In the genomic region with DNA sequence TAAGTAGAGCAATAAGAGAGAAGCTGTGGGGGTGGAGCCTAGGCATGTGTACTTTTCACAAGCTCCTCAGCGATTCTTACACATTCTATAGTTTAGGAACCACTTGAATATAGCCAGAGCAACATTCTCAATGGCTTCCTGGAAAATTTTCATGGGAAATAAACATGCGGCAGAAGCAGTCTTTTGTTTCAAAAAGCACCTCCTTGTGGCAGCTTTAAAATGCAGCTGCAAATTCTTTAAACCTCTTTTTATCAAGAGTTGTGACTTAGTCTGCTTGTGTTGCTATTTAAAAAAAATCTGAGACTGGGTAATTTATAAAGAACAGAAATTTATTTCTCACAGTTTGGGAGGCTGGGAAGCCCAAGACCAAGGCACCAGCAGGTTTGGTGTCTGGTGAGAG, we compare ENCODE assay signal across 16 cellular contexts. TPM values are rescaled to one million over a fixed set of nuclear protein-coding genes. Genes with fewer than 3 reads are reported as not detected.
DNase-seq lines count a peak whose midpoint lies in the region; ATAC-seq and TF ChIP-seq lines count a peak whose summit lies in the region.
"Had no signal": no experiment of that assay in that cellular context is flagged by ENCODE, and none has a peak within 500 bp of the region (broad histone marks: within the 10 kb centered on the region; RNA-seq: fewer than 3 reads in every experiment).

No MANE protein-coding gene starts in this region.

- POLR2A ChIA-PET in Panc1 (lab: Charles Lee), result no interaction called here

- no peak overlapping the region for H3K4me3 Mint-ChIP-seq in progenitor cell of endocrine pancreas (ENCODE audit: low read depth)

- WGBS in lower leg skin, 2 donors, result 32 to 38% methylated on average over 2 of the region's 2 CpGs

- no peaks in the 10 kb centered on the region for H3K36me3 Mint-ChIP-seq in progenitor cell of endocrine pancreas (ENCODE audit: insufficient read depth)

- peaks cover 17% of the 10 kb centered on the region for H3K4me1 Mint-ChIP-seq in progenitor cell of endocrine pancreas (ENCODE audit: low read depth)

- no peak overlapping the region for H2AFZ ChIP-seq in fibroblast of lung (ENCODE audit: low read length)

- H3K27me3 Mint-ChIP-seq in progenitor cell of endocrine pancreas, result peaks cover 34% of the 10 kb centered on the region

- CTCF ChIA-PET in Panc1 (lab: Charles Lee), result interaction anchor here (1.2 kb wide), 1 partner anchor 254 kb away, joined by 4 read pairs; no protein-coding TSS in a partner anchor

- H3K36me3 ChIP-seq in Panc1 (ENCODE audit: control insufficient read depth, insufficient read depth, low read length) (no peaks in the 10 kb centered on the region), fibroblast of lung (ENCODE audit: control insufficient read depth, insufficient read depth, low read length) (no peaks in the 10 kb centered on the region)
- H3K36me3 ChIP-seq: heart right ventricle, left lung had no signal

- H3K27ac ChIP-seq in Panc1 (ENCODE audit: low read length), result no peak overlapping the region
- H3K27ac ChIP-seq in fibroblast of lung (ENCODE audit: insufficient read depth, low read length), result no peak overlapping the region
- H3K27ac ChIP-seq: heart right ventricle, left lung had no signal

- H3K4me3 ChIP-seq in Panc1 (ENCODE audit: low read depth in 2 of 2, low read length in 2 of 2) (no peak overlapping the region), fibroblast of lung (replicated peaks in 1 of 4; ENCODE audit: control extremely low read depth in 1 of 4, insufficient read depth in 1 of 4, low read depth in 3 of 4, low read length in 4 of 4) (no peak overlapping the region), lower leg skin (ENCODE audit: low read depth, poor library complexity, severe bottlenecking) (no peak overlapping the region)
- H3K4me3 ChIP-seq: heart right ventricle, left lung had no signal

- H3K9ac ChIP-seq in fibroblast of lung (ENCODE audit: insufficient read depth, low read length), result no peak overlapping the region

- no peak for TF ChIP-seq POLR2A in lower leg skin (IDR thresholded peaks at IDR 0.05)

- DNase-seq in ELR (ENCODE audit: low read depth) (peak; percentile 39), Panc1 (ENCODE audit: low read depth, low spot score) (no peak), fibroblast of lung (ENCODE audit: low read depth in 2 of 2) (peak in 1 of 2 donors; percentile 20), progenitor cell of endocrine pancreas (ENCODE audit: low spot score, unreplicated experiment) (no peak), lower leg skin (ENCODE audit: low spot score in 2 of 2) (no peak)
- no peak for DNase-seq in activated effector memory CD4-positive, alpha-beta T cell treated with anti-CD3 and anti-CD28 coated beads, Interleukin-2, amount 50 U/mL, for 16 hours
- DNase-seq: activated CD4-positive, CD25-positive, alpha-beta regulatory T cell treated with anti-CD3 and anti-CD28 coated beads, Interleukin-2, amount 50 U/mL, for 72 hours; amygdala; Calu3; effector CD8-positive, alpha-beta T cell; heart right ventricle; left lung; NCI-H2081 treated with DMSO at 0.1 percent for 48 hours had no signal

- BruUV-seq in Panc1 (replicated peaks; lab: Mats Ljungman, UMichigan), result no TSS peak

- intact Hi-C loops in Panc1 (cut with micrococcal nuclease; ENCODE audit: unreplicated experiment) (no loop called here), lower leg skin (cut with DNase I; ENCODE audit: low total_unique reads) (loop anchor here (1.0 kb wide), 1 partner anchor 37 kb away; no protein-coding TSS in a partner anchor)

- H3K9me3 Mint-ChIP-seq in progenitor cell of endocrine pancreas (ENCODE audit: low read depth), result peaks cover 4% of the 10 kb centered on the region

- H3K4me1 ChIP-seq in Panc1 (ENCODE audit: control insufficient read depth, insufficient read depth, low read length) (no peaks in the 10 kb centered on the region), fibroblast of lung (ENCODE audit: control insufficient read depth, extremely low read depth, insufficient read depth, low read length) (no peaks in the 10 kb centered on the region)
- H3K4me1 ChIP-seq: heart right ventricle, left lung had no signal

- no peak for ATAC-seq in Panc1
- ATAC-seq in GM21360 (IDR thresholded peaks at IDR 0.05; ENCODE audit: unreplicated experiment), result no peak
- ATAC-seq: heart right ventricle, left lung had no signal

- TF ChIP-seq CTCF in Panc1 (IDR thresholded peaks at IDR 0.05), result peak; percentile 35; the same call in 1 of the 2 replicates
- TF ChIP-seq CTCF in fibroblast of lung (conservative IDR thresholded peaks at IDR 0.05 in 1 of 2, IDR thresholded peaks at IDR 0.05 in 1 of 2; ENCODE audit: low read depth in 1 of 2, low read length in 2 of 2), result peak; percentile 29 to 33
- peak; percentile 33 for TF ChIP-seq CTCF in progenitor cell of endocrine pancreas (IDR thresholded peaks at IDR 0.05; ENCODE audit: unreplicated experiment)
- TF ChIP-seq CTCF in lower leg skin (IDR thresholded peaks at IDR 0.05), result no peak

- H3K9me3 ChIP-seq in Panc1 (ENCODE audit: control insufficient read depth, insufficient read depth, low read depth, low read length), result no peaks in the 10 kb centered on the region
- no peaks in the 10 kb centered on the region for H3K9me3 ChIP-seq in fibroblast of lung (ENCODE audit: control insufficient read depth, insufficient read depth, low read depth, low read length)
- H3K9me3 ChIP-seq: left lung had no signal

- H3K4me2 ChIP-seq in fibroblast of lung (ENCODE audit: extremely low read depth, insufficient read depth, low read length), result no peak overlapping the region

- H3K79me2 ChIP-seq in fibroblast of lung (ENCODE audit: control insufficient read depth, insufficient read depth, low read length), result no peaks in the 10 kb centered on the region

- no peaks in the 10 kb centered on the region for H4K20me1 ChIP-seq in fibroblast of lung (ENCODE audit: control insufficient read depth, extremely low read depth, insufficient read depth, low read length)

- H3K27me3 ChIP-seq in Panc1 (ENCODE audit: control insufficient read depth, insufficient read depth, low read length) (peaks cover 10% of the 10 kb centered on the region), fibroblast of lung (ENCODE audit: control insufficient read depth, insufficient read depth, low read length) (no peaks in the 10 kb centered on the region)

- in situ Hi-C loops in Panc1 (cut with HindIII; ENCODE audit: low pct_unique_long_range_greater_than_20kb, low sequenced_read_pairs), result no loop called here

- no peak overlapping the region for H3K27ac Mint-ChIP-seq in progenitor cell of endocrine pancreas

RNA-seq across cellular contexts. Expression of gene NKX2-2, which starts 23.8 kb away (rescaled TPM):
- total RNA-seq in Panc1 (2021; ENCODE audit: unreplicated experiment) (not detected), fibroblast of lung (not detected in 2 replicates), progenitor cell of endocrine pancreas (15.5 and 16.1 TPM in 2 replicates), lower leg skin (not detected)
- not detected for polyA plus RNA-seq in Panc1 (2012; ENCODE audit: insufficient read length)
- polyA plus RNA-seq in fibroblast of lung, result not detected in 2 replicates
- polyA plus RNA-seq in fibroblast of lung (2012), result not detected in 2 replicates
- not detected in 2 replicates for polyA minus RNA-seq in fibroblast of lung (ENCODE audit: low replicate concordance)
- total RNA-seq: Calu3, heart right ventricle, left lung, skeletal muscle tissue had no signal
- polyA plus RNA-seq: heart right ventricle, neural cell had no signal

Comparison
In these comparisons a context has a peak if more than half of its experiments do, and no peak if none do; other contexts are left out.
1. CTCF ChIP-seq: peak in Panc1 (single experiment), fibroblast of lung (2 of 2) and progenitor cell of endocrine pancreas (single experiment); none in lower leg skin (0 of 3).
2. RNA of gene NKX2-2, which starts 23.8 kb away (total RNA-seq): 15.5 to 16.1 TPM in progenitor cell of endocrine pancreas; not detected in Panc1 (single experiment), not detected in fibroblast of lung and not detected in lower leg skin; every median in the first group is over 10 times any median in the second.